ENCODE assay signal across 8 cellular contexts in the genomic region with DNA sequence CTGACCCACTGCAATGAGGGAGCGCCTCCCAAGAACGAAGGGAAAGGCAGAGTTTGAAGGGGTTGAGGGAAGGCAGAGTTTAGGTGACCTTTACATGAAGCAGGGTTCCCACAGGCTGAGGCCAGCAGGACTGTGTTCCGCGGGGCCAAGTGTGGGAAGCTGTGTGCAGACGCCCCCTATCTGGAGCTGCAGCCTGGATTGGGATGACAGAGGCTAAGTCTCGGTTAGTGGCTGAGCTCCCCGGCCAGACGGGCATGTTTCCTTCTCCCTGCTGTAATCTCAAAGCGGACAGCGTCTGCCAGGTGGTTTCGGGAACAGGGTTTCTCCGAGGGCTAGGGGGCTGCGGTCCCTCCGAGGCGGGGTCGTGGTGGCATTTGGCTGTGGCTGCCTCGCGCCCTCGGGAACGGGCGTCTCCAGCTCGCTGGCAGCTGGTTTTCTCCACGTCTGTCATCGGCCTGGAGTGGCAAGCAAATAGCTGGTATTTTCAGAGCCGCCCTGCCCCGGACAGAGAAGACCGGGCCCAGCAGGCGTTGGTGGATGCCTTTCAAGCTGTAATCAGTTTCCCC. TPM values are rescaled to one million over a fixed set of nuclear protein-coding genes. Genes with fewer than 3 reads are reported as not detected.
A peak's percentile ranks its signal among the peaks of the same experiment; 100 is the strongest.
DNase-seq lines count a peak whose midpoint lies in the region; ATAC-seq, FAIRE-seq and TF ChIP-seq lines count a peak whose summit lies in the region.

No MANE protein-coding gene starts in this region.

- TF ChIP-seq CTCF in choroid plexus epithelial cell (conservative IDR thresholded peaks at IDR 0.05; ENCODE audit: low read depth, low read length) (peak; percentile 62), kidney epithelial cell (IDR thresholded peaks at IDR 0.05; ENCODE audit: insufficient read depth, low read length, poor library complexity, severe bottlenecking) (peak; percentile 65)

- H3K27ac ChIP-seq in HUES6 (ENCODE audit: low read depth, low read length) (no peak overlapping the region), SK-N-MC (no peak overlapping the region), small intestine (ENCODE audit: low read depth in 1 of 2, low read length in 1 of 2) (peak overlapping the region; percentile 87 to 91)

- peak overlapping the region; percentile 90 for H3K4me3 ChIP-seq in HUES6 (ENCODE audit: low read depth, low read length)
- peak overlapping the region; percentile 96 for H3K4me3 ChIP-seq in SK-N-MC
- peak overlapping the region; percentile 91 for H3K4me3 ChIP-seq in choroid plexus epithelial cell (ENCODE audit: low read depth, low read length)
- peak overlapping the region; percentile 79 for H3K4me3 ChIP-seq in kidney epithelial cell (ENCODE audit: low read depth, low read length)
- H3K4me3 ChIP-seq in small intestine (ENCODE audit: low read depth in 1 of 2, low read length in 2 of 2), result peak overlapping the region; percentile 58 to 85

- H3K4me1 ChIP-seq in HUES6 (ENCODE audit: control insufficient read depth, insufficient read depth, low read length) (peaks cover 20% of the 10 kb centered on the region), small intestine (ENCODE audit: control insufficient read depth in 2 of 2, insufficient read depth in 1 of 2, low read depth in 1 of 2, low read length in 1 of 2) (peaks cover 0 to 3% of the 10 kb centered on the region in 2 donors)

- peak; percentile 82 for DNase-seq in Caki2 (ENCODE audit: low read depth)
- no peak for DNase-seq in SK-N-MC (ENCODE audit: low read depth, low spot score)
- DNase-seq in choroid plexus epithelial cell (ENCODE audit: low read depth), result peak; percentile 72
- no peak for DNase-seq in kidney epithelial cell (ENCODE audit: low read depth)
- DNase-seq in small intestine, result peak; percentile 66

- 2 to 4% (median 2%) methylated on average over 26 to 28 of the region's 28 CpGs for WGBS in small intestine, 3 donors

- peak overlapping the region; percentile 28 for H3K9ac ChIP-seq in HUES6 (ENCODE audit: low read length)
- peak overlapping the region; percentile 49 for H3K9ac ChIP-seq in SK-N-MC (ENCODE audit: insufficient read length)

- H3K36me3 ChIP-seq in HUES6 (ENCODE audit: control insufficient read depth, insufficient read depth, low read length), result peaks cover 2% of the 10 kb centered on the region; the same call in 1 of the 2 replicates
- no peaks in the 10 kb centered on the region for H3K36me3 ChIP-seq in SK-N-MC (ENCODE audit: insufficient read depth, low read length)
- H3K36me3 ChIP-seq in kidney epithelial cell (ENCODE audit: control insufficient read depth, insufficient read depth, low read length), result no peaks in the 10 kb centered on the region
- no peaks in the 10 kb centered on the region for H3K36me3 ChIP-seq in small intestine (ENCODE audit: control insufficient read depth in 2 of 2, insufficient read depth in 2 of 2, low read length in 2 of 2)

- ATAC-seq in GM19372 (IDR thresholded peaks at IDR 0.05; ENCODE audit: low read depth, unreplicated experiment) (peak; percentile 28), HG02840 (IDR thresholded peaks at IDR 0.05; ENCODE audit: low FRiP score, unreplicated experiment) (no peak)

- in situ Hi-C loops in Caki2 (cut with HindIII; ENCODE audit: low pct_unique_long_range_greater_than_20kb, low sequenced_read_pairs), result no loop called here

- H3K27me3 ChIP-seq in HUES6 (ENCODE audit: control insufficient read depth, insufficient read depth, low read length), result peaks cover 15% of the 10 kb centered on the region; the same call in 1 of the 2 replicates
- H3K27me3 ChIP-seq in kidney epithelial cell (ENCODE audit: control insufficient read depth, insufficient read depth, low read length), result no peaks in the 10 kb centered on the region
- no peaks in the 10 kb centered on the region for H3K27me3 ChIP-seq in small intestine (ENCODE audit: control insufficient read depth in 2 of 2, insufficient read depth in 2 of 2, low read length in 2 of 2)

- H3K9me3 ChIP-seq in HUES6 (ENCODE audit: control insufficient read depth, insufficient read depth, low read depth, low read length) (no peaks in the 10 kb centered on the region), SK-N-MC (ENCODE audit: low read depth, low read length) (no peaks in the 10 kb centered on the region), small intestine (ENCODE audit: control insufficient read depth, low read depth) (no peaks in the 10 kb centered on the region)

- FAIRE-seq in small intestine (lab: Jason Lieb, UNC), result no peak

RNA-seq across cellular contexts. Expression of a gene that starts 0.7 kb away (rescaled TPM):
- 288 and 323 TPM in 2 replicates for total RNA-seq in Caki2 (2014; rRNA removed; shearing (Covaris generic); ENCODE audit: low replicate concordance)
- total RNA-seq in kidney epithelial cell, result 167 and 193 TPM in 2 replicates
- 10 to 100 TPM; 25.7 to 37.0 (median 28.4) TPM for polyA plus RNA-seq in small intestine

RNA-seq across cellular contexts. Expression of a gene that starts 51.7 kb away (rescaled TPM):
- total RNA-seq in Caki2 (2014; rRNA removed; shearing (Covaris generic); ENCODE audit: low replicate concordance), result 88.4 and 122 TPM in 2 replicates
- 79.5 and 80.1 TPM in 2 replicates for total RNA-seq in kidney epithelial cell
- 100 to 1,000 TPM in 2 of 3 donors, 10 to 100 TPM in 1; 84.1 to 242 (median 163) TPM for polyA plus RNA-seq in small intestine

Comparison
In these comparisons a context has a peak if more than half of its experiments do, and no peak if none do; other contexts are left out.
1. DNase-seq: peak in Caki2 (single experiment), choroid plexus epithelial cell (single experiment) and small intestine (single experiment); none in SK-N-MC (single experiment) and kidney epithelial cell (single experiment).
2. H3K27ac ChIP-seq: peak in small intestine (2 of 2); none in HUES6 (single experiment) and SK-N-MC (single experiment).
3. Peak in every context shown above with its lines, with median percentiles within 50 percentile points of each other: H3K4me3 ChIP-seq.